In the genomic region with DNA sequence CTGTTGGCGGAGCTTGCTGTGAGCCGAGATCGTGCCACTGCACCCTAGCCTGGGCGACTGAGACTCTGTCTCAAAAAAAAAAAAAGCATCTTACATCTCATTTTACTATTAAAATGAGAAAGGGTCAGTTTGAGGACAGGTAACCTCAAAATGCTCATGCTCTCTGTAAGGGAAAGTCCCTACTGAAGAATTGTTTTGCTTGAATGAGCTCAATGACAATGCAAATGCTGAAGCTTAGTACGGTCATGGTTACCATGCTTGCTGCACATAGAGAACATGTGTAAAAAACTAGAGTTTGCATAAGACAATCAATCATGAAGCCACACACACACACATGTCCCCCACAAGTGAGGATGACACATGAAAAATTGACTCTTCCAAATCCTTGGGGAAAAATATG, we compare ENCODE assay signal across 21 cellular contexts.
DNase-seq lines count a peak whose midpoint lies in the region; ATAC-seq and TF ChIP-seq lines count a peak whose summit lies in the region.
"Had no signal": no experiment of that assay in that cellular context is flagged by ENCODE, and none has a peak within 500 bp of the region (broad histone marks: within the 10 kb centered on the region; RNA-seq: fewer than 3 reads in every experiment).

No MANE protein-coding gene starts in this region.

- TF ChIP-seq CTCF in OCI-LY3 (IDR thresholded peaks at IDR 0.05; ENCODE audit: low read depth, low read length) (no peak), endodermal cell (conservative IDR thresholded peaks at IDR 0.05) (no peak), ascending aorta (IDR thresholded peaks at IDR 0.05) (no peak)

- no peak overlapping the region for H3K27ac Mint-ChIP-seq in endodermal cell
- H3K27ac Mint-ChIP-seq: activated T-helper 2 cell treated with anti-CD3 and anti-CD28 coated beads, Interferon-gamma antibody, Interleukin-2, Interleukin-4, amounts not matched to agents 10 μg/mL and 5 μg/mL and 100 μg/mL, durations not matched to agents 14 hours and 24 hours and 36 hours; stimulated activated naive B cell treated with anti-CD40 and anti-IgM and Interleukin-4, amounts not matched to agents 10 μg/mL and 1 μg/mL and 100 μg/mL, for 72 hours had no signal

- H3K9ac ChIP-seq in OCI-LY3 (ENCODE audit: low read length) (0 out of 2 replicates have a peak overlapping the region, but pooled peaks have one; percentile 17), endodermal cell (ENCODE audit: extremely low read depth, low read length, poor library complexity, severe bottlenecking) (no peak overlapping the region)

- peaks cover 42% of the 10 kb centered on the region for H3K4me1 ChIP-seq in ACC112 (ENCODE audit: control insufficient read depth, insufficient read depth, low read length, unreplicated experiment)
- H3K4me1 ChIP-seq in OCI-LY3 (ENCODE audit: low read length), result peaks cover 12% of the 10 kb centered on the region
- no peaks in the 10 kb centered on the region for H3K4me1 ChIP-seq in endodermal cell (ENCODE audit: control insufficient read depth, insufficient read depth, low read length)
- H3K4me1 ChIP-seq in ascending aorta, result no peaks in the 10 kb centered on the region
- H3K4me1 ChIP-seq: transverse colon had no signal

- H3K4me3 Mint-ChIP-seq in endodermal cell, result no peak overlapping the region
- H3K4me3 Mint-ChIP-seq: CD4-positive, CD25-positive, alpha-beta regulatory T cell; naive B cell; stimulated activated naive B cell treated with anti-CD40 and anti-IgM and Interleukin-4, amounts not matched to agents 10 μg/mL and 1 μg/mL and 100 μg/mL, for 72 hours had no signal

- WGBS in endodermal cell (ENCODE audit: insufficient coverage in 1 of 2, insufficient read length in 1 of 2), 2 experiments, result 88 to 100% methylated on average over 1 to 5 of the region's 5 CpGs

- DNase-seq in endodermal cell (no peak), NCI-H226 (no peak), ascending aorta (ENCODE audit: low spot score in 2 of 2) (no peak), NCI-H2029 (lab: John Stamatoyannopoulos, UW) (no peak)
- DNase-seq: 8988T; amygdala; CD4-positive, CD25-positive, alpha-beta regulatory T cell; left ventricle myocardium superior; naive B cell; NCI-H1436 treated with DMSO at 0.1 percent for 48 hours; NCI-H446; PC-3; posterior cingulate gyrus; stimulated activated naive B cell treated with anti-CD40 and anti-IgM and Interleukin-4, amounts not matched to agents 10 μg/mL and 1 μg/mL and 100 μg/mL, for 72 hours; transverse colon had no signal

- H3K79me2 ChIP-seq in ACC112 (ENCODE audit: control insufficient read depth, insufficient read depth, low read length, unreplicated experiment) (peaks cover 6% of the 10 kb centered on the region), OCI-LY3 (ENCODE audit: low read length) (no peaks in the 10 kb centered on the region)

- H3K9me3 ChIP-seq in OCI-LY3 (ENCODE audit: insufficient read depth, low read length), result no peaks in the 10 kb centered on the region
- peaks cover 27% of the 10 kb centered on the region for H3K9me3 ChIP-seq in endodermal cell (ENCODE audit: control insufficient read depth, low read length)
- no peaks in the 10 kb centered on the region for H3K9me3 ChIP-seq in ascending aorta
- H3K9me3 ChIP-seq: transverse colon had no signal

- intact Hi-C loops in ascending aorta (cut with DNase I), result no loop called here

- no peaks in the 10 kb centered on the region for H4K20me1 ChIP-seq in OCI-LY3 (ENCODE audit: insufficient read depth, low read length)

- no peaks in the 10 kb centered on the region for H3K4me1 Mint-ChIP-seq in endodermal cell
- H3K4me1 Mint-ChIP-seq: CD4-positive, CD25-positive, alpha-beta regulatory T cell had no signal

- H3K27me3 ChIP-seq in ACC112 (ENCODE audit: insufficient read depth, low read length) (no peaks in the 10 kb centered on the region), OCI-LY3 (ENCODE audit: low read depth, low read length) (peaks cover 45% of the 10 kb centered on the region), endodermal cell (ENCODE audit: control insufficient read depth, insufficient read depth, low read length, poor library complexity, severe bottlenecking) (no peaks in the 10 kb centered on the region), ascending aorta (no peaks in the 10 kb centered on the region)
- H3K27me3 ChIP-seq: transverse colon had no signal

- peak; percentile 100 for ATAC-seq in GM19397 (IDR thresholded peaks at IDR 0.05; ENCODE audit: unreplicated experiment)
- peak; percentile 96 for ATAC-seq in HG02981 (IDR thresholded peaks at IDR 0.05; ENCODE audit: unreplicated experiment)
- ATAC-seq: left ventricle myocardium superior, PC-3, SK-N-SH treated with all-trans-retinoic acid at 6 μM for 48 hours had no signal

- H3K4me3 ChIP-seq in ACC112 (ENCODE audit: low read depth, low read length), result no peak overlapping the region
- H3K4me3 ChIP-seq in OCI-LY3 (ENCODE audit: low read length), result peak overlapping the region; percentile 67
- no peak overlapping the region for H3K4me3 ChIP-seq in endodermal cell (ENCODE audit: low read length)
- no peak overlapping the region for H3K4me3 ChIP-seq in ascending aorta
- H3K4me3 ChIP-seq: transverse colon had no signal

- no peaks in the 10 kb centered on the region for H3K36me3 Mint-ChIP-seq in endodermal cell (ENCODE audit: low read depth)
- H3K36me3 Mint-ChIP-seq: CD4-positive, CD25-positive, alpha-beta regulatory T cell; naive B cell had no signal

- H3K4me2 ChIP-seq in OCI-LY3 (ENCODE audit: low read length), result peak overlapping the region; percentile 70

- no peaks in the 10 kb centered on the region for H3K27me3 Mint-ChIP-seq in endodermal cell (ENCODE audit: insufficient read depth)

- H3K36me3 ChIP-seq in ACC112 (ENCODE audit: insufficient read depth, low read length) (no peaks in the 10 kb centered on the region), OCI-LY3 (replicated peaks; ENCODE audit: low read depth, low read length) (no peaks in the 10 kb centered on the region), endodermal cell (ENCODE audit: control insufficient read depth, insufficient read depth, low read length) (no peaks in the 10 kb centered on the region), ascending aorta (no peaks in the 10 kb centered on the region)
- H3K36me3 ChIP-seq: transverse colon had no signal

- H2AFZ ChIP-seq in ACC112 (ENCODE audit: low read length, unreplicated experiment) (no peak overlapping the region), OCI-LY3 (ENCODE audit: low read depth, low read length) (no peak overlapping the region)

- no peaks in the 10 kb centered on the region for H3K9me3 Mint-ChIP-seq in endodermal cell
- H3K9me3 Mint-ChIP-seq: activated T-helper 2 cell treated with anti-CD3 and anti-CD28 coated beads, Interferon-gamma antibody, Interleukin-2, Interleukin-4, amounts not matched to agents 10 μg/mL and 5 μg/mL and 100 μg/mL, durations not matched to agents 14 hours and 24 hours and 36 hours; CD4-positive, CD25-positive, alpha-beta regulatory T cell; naive B cell had no signal

- H3K27ac ChIP-seq in ACC112 (ENCODE audit: low read depth, low read length), result peak overlapping the region; percentile 100
- no peak overlapping the region for H3K27ac ChIP-seq in OCI-LY3 (ENCODE audit: low read length)
- H3K27ac ChIP-seq in endodermal cell (ENCODE audit: low read depth, low read length), result no peak overlapping the region
- no peak overlapping the region for H3K27ac ChIP-seq in ascending aorta
- H3K27ac ChIP-seq: transverse colon had no signal
